15 cellular contexts compared by ENCODE assay signal in the genomic region with DNA sequence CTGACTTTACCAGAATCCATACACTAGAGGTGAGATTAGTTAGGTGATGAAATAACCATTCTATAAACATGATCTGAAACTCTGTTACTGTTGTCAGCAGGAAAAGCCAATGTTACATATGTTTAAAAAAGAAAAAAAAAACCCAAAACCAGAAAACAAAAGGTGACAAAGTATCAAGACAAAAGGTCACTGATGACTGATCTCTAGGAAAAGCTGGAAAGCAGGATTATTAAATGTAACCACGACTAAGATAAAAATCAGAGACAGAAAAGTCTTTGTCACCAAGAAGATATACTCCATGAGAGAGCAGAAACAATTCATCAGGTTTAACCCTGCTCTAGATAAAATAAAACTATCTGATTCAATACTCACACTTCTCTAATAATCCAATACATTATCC. TPM values are rescaled to one million over a fixed set of nuclear protein-coding genes. Genes with fewer than 3 reads are reported as not detected.
DNase-seq lines count a peak whose midpoint lies in the region; ATAC-seq and TF ChIP-seq lines count a peak whose summit lies in the region.
"Had no signal": no experiment of that assay in that cellular context is flagged by ENCODE, and none has a peak within 500 bp of the region (broad histone marks: within the 10 kb centered on the region; RNA-seq: fewer than 3 reads in every experiment).

No MANE protein-coding gene starts in this region.

- H3K9me3 Mint-ChIP-seq in activated CD4-positive, alpha-beta T cell treated with anti-CD3 and anti-CD28 coated beads, Interleukin-2, amount 10 ng/mL, durations not matched to agents 24 days and 14 days = no peaks in the 10 kb centered on the region
- H3K9me3 Mint-ChIP-seq in central memory CD8-positive, alpha-beta T cell = no peaks in the 10 kb centered on the region
- no peaks in the 10 kb centered on the region for H3K9me3 Mint-ChIP-seq in progenitor cell of endocrine pancreas (ENCODE audit: low read depth)

- no peak overlapping the region for H2AFZ ChIP-seq in Loucy (ENCODE audit: low read length)

- H3K4me1 ChIP-seq in Loucy (ENCODE audit: insufficient read depth, low read length, poor library complexity, severe bottlenecking) = peaks cover 39% of the 10 kb centered on the region

- H3K4me2 ChIP-seq in Loucy (ENCODE audit: low read depth, low read length, poor library complexity, severe bottlenecking) = peak overlapping the region; percentile 96

- H4K20me1 ChIP-seq in Loucy (ENCODE audit: insufficient read depth, low read length, poor library complexity, severe bottlenecking) = peaks cover 72% of the 10 kb centered on the region

- peak overlapping the region; percentile 45 for H3K4me3 ChIP-seq in Loucy (ENCODE audit: low read length, poor library complexity, severe bottlenecking)

- TF ChIP-seq CTCF in Loucy (conservative IDR thresholded peaks at IDR 0.05; ENCODE audit: low read length) = no peak
- TF ChIP-seq CTCF in progenitor cell of endocrine pancreas (IDR thresholded peaks at IDR 0.05; ENCODE audit: unreplicated experiment) = no peak

- intact Hi-C loops in activated CD4-positive, alpha-beta T cell treated with anti-CD3 and anti-CD28 coated beads, Interleukin-2, amount 10 ng/mL, durations not matched to agents 24 days and 14 days (cut with micrococcal nuclease) = no loop called here
- intact Hi-C loops in left colon (cut with DNase I, micrococcal nuclease) = no loop called here

- H3K27me3 ChIP-seq in Loucy (ENCODE audit: insufficient read depth, low read length, poor library complexity, severe bottlenecking) = no peaks in the 10 kb centered on the region

- H3K36me3 ChIP-seq in Loucy (ENCODE audit: insufficient read depth, low read length) = peaks cover 63% of the 10 kb centered on the region

- peak overlapping the region; percentile 44 for H3K9ac ChIP-seq in Loucy (ENCODE audit: low read depth, low read length, poor library complexity, severe bottlenecking)

- peaks cover 74% of the 10 kb centered on the region for H3K36me3 Mint-ChIP-seq in activated CD4-positive, alpha-beta T cell treated with anti-CD3 and anti-CD28 coated beads, Interleukin-2, amount 10 ng/mL, durations not matched to agents 24 days and 14 days (ENCODE audit: low read depth)
- peaks cover 81% of the 10 kb centered on the region for H3K36me3 Mint-ChIP-seq in central memory CD8-positive, alpha-beta T cell (ENCODE audit: insufficient read depth)
- H3K36me3 Mint-ChIP-seq in progenitor cell of endocrine pancreas (ENCODE audit: insufficient read depth) = peaks cover 31% of the 10 kb centered on the region

- no peaks in the 10 kb centered on the region for H3K9me2 ChIP-seq in Loucy (replicated peaks; ENCODE audit: low read depth, low read length)

- no peak for DNase-seq in activated CD4-positive, alpha-beta T cell treated with anti-CD3 and anti-CD28 coated beads, Interleukin-2, amount 10 ng/mL, durations not matched to agents 24 days and 14 days
- no peak for DNase-seq in activated CD4-positive, alpha-beta T cell treated with anti-CD3 and anti-CD28 coated beads for 4 hours
- DNase-seq in central memory CD8-positive, alpha-beta T cell (ENCODE audit: low spot score in 2 of 2) = no peak
- DNase-seq in progenitor cell of endocrine pancreas (ENCODE audit: low spot score, unreplicated experiment) = no peak
- no peak for DNase-seq in left colon
- no peak for DNase-seq in NOMO-1 treated with DMSO at 0.1 percent for 48 hours (lab: John Stamatoyannopoulos, UW; ENCODE audit: unreplicated experiment)
- no peak for DNase-seq in COLO668 (lab: John Stamatoyannopoulos, UW; ENCODE audit: unreplicated experiment)
- DNase-seq: ACHN; activated CD4-positive, alpha-beta T cell treated with anti-CD3 and anti-CD28 coated beads, Interleukin-2, amount 50 U/mL, for 4 hours; erythroblast; hippocampal formation; left ventricle myocardium superior; NCI-H187 treated with DMSO at 0.1 percent for 48 hours; NCI-H526 treated with DMSO at 0.1 percent for 48 hours had no signal

- ATAC-seq in central memory CD8-positive, alpha-beta T cell (replicated peaks; ENCODE audit: extremely low read depth, poor library complexity, severe bottlenecking) = no peak
- ATAC-seq in left colon = no peak
- ATAC-seq: left ventricle myocardium superior had no signal

- H3K79me2 ChIP-seq in Loucy (ENCODE audit: insufficient read depth, low read length) = peaks cover 81% of the 10 kb centered on the region

- peak overlapping the region; percentile 34 for H3K4me3 Mint-ChIP-seq in activated CD4-positive, alpha-beta T cell treated with anti-CD3 and anti-CD28 coated beads, Interleukin-2, amount 10 ng/mL, durations not matched to agents 24 days and 14 days
- H3K4me3 Mint-ChIP-seq in central memory CD8-positive, alpha-beta T cell = no peak overlapping the region
- H3K4me3 Mint-ChIP-seq in progenitor cell of endocrine pancreas (ENCODE audit: low read depth) = no peak overlapping the region

- no peaks in the 10 kb centered on the region for H3K9me3 ChIP-seq in Loucy (ENCODE audit: insufficient read depth, low read depth, low read length)

- H3K27ac Mint-ChIP-seq in activated CD4-positive, alpha-beta T cell treated with anti-CD3 and anti-CD28 coated beads, Interleukin-2, amount 10 ng/mL, durations not matched to agents 24 days and 14 days = peak overlapping the region; percentile 12
- peak overlapping the region; percentile 64 for H3K27ac Mint-ChIP-seq in central memory CD8-positive, alpha-beta T cell (ENCODE audit: low read depth)
- peak overlapping the region; percentile 73 for H3K27ac Mint-ChIP-seq in progenitor cell of endocrine pancreas

- H3K4me1 Mint-ChIP-seq in activated CD4-positive, alpha-beta T cell treated with anti-CD3 and anti-CD28 coated beads, Interleukin-2, amount 10 ng/mL, durations not matched to agents 24 days and 14 days = peaks cover 46% of the 10 kb centered on the region
- peaks cover 50% of the 10 kb centered on the region for H3K4me1 Mint-ChIP-seq in central memory CD8-positive, alpha-beta T cell
- H3K4me1 Mint-ChIP-seq in progenitor cell of endocrine pancreas (ENCODE audit: low read depth) = peaks cover 32% of the 10 kb centered on the region

- H3F3A ChIP-seq in Loucy (ENCODE audit: low read depth) = peaks cover 12% of the 10 kb centered on the region; the same call in 1 of the 2 replicates

- no peaks in the 10 kb centered on the region for H3K27me3 Mint-ChIP-seq in activated CD4-positive, alpha-beta T cell treated with anti-CD3 and anti-CD28 coated beads, Interleukin-2, amount 10 ng/mL, durations not matched to agents 24 days and 14 days
- H3K27me3 Mint-ChIP-seq in central memory CD8-positive, alpha-beta T cell = no peaks in the 10 kb centered on the region
- H3K27me3 Mint-ChIP-seq in progenitor cell of endocrine pancreas = no peaks in the 10 kb centered on the region

RNA-seq across cellular contexts. Expression of a gene that starts 5.4 kb away (rescaled TPM):
- 152 and 164 TPM in 2 replicates for total RNA-seq in activated CD4-positive, alpha-beta T cell treated with anti-CD3 and anti-CD28 coated beads, Interleukin-2, amount 10 ng/mL, durations not matched to agents 24 days and 14 days
- total RNA-seq in progenitor cell of endocrine pancreas = 227 and 233 TPM in 2 replicates
- total RNA-seq in left colon = 100 to 1,000 TPM in 1 of 2 donors, 10 to 100 TPM in 1; 78.6 to 102 TPM

RNA-seq across cellular contexts. Expression of a gene that starts 29.2 kb away (rescaled TPM):
- total RNA-seq in activated CD4-positive, alpha-beta T cell treated with anti-CD3 and anti-CD28 coated beads, Interleukin-2, amount 10 ng/mL, durations not matched to agents 24 days and 14 days = 58.6 and 64.2 TPM in 2 replicates
- total RNA-seq in progenitor cell of endocrine pancreas (61.3 and 62.4 TPM in 2 replicates), left colon (10 to 100 TPM; 28.6 to 47.2 TPM)

Comparison
In these comparisons a context has a peak if more than half of its experiments do, and no peak if none do; other contexts are left out.
1. H3K27ac Mint-ChIP-seq: peak in every context shown above with its lines; median percentile 73 in progenitor cell of endocrine pancreas; 64 in central memory CD8-positive, alpha-beta T cell; 12 in activated CD4-positive, alpha-beta T cell treated with anti-CD3 and anti-CD28 coated beads, Interleukin-2, amount 10 ng/mL, durations not matched to agents 24 days and 14 days.